In the genomic region with DNA sequence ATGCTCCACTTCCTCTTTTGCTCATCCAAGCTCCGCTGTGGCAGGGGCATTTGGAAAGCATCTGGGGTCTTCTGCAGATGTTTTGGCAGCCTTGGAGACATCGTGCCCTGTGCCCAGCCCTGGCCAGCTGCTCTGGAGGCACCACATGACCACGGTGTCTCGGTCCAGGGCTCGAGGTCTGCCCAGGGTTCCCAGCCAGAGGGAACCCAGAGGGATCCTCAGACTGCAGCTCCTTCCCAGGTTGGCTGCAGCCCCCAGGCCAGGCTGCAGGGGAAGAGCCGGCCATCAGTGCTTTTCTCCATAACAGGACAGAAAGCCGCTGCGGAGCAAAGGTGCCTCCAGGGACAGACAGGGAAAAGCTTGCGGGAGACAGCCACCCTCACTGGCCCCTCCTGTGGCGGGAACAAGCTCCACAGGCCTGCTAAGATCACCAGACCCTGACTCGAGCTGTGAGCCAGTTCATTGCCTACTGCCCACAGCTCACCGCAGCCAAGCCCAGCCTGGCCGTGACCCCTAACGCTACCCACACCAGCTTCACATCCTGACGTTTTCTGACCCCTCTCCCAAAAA, we compare ENCODE assay signal across 1 cellular context.
TF ChIP-seq lines count a peak whose summit lies in the region.

No MANE protein-coding gene starts in this region.

TF ChIP-seq in K562, 482 proteins besides CTCF, POLR2A, EP300 and RAD21 (continued from another document):
- TF ChIP-seq ZNF347 (CRISPR knock-in tag; IDR thresholded peaks at IDR 0.05; ENCODE audit: low read depth) = no peak
